In the genomic region with DNA sequence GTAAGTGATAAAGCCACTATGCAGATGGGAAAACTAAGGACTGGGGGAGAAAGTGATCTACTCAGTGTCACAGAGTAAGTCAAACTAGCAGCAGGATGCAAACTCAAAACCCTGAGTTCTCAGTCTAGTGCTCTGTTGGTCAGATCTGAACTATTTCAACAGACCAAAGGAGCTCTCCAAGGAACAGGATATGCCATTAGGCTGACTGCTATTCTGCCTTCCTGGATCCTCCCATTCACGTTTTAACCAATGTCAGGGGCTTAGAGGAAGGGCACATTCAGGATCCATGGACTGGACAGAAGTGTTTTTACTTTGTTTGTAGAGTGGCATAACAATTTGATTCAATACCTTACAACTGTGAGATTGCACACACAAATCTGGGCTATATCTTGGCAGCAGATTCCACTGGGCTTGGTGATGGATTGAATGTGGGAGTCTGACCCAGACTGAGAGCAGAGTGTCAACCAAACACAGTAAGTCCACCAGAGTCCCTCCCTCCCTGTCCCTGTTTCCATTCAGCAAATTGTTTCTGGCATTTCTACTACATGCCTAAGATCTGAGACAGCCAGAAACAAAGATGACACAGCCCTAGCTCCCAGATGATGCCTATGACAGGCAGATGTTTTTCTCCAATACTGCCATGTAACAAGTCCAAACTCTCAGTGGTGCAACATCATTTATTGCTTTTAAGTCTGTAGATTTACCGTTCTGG, we compare ENCODE assay signal across 17 cellular contexts.
DNase-seq lines count a peak whose midpoint lies in the region; ATAC-seq and TF ChIP-seq lines count a peak whose summit lies in the region.
"Had no signal": no experiment of that assay in that cellular context is flagged by ENCODE, and none has a peak within 500 bp of the region (broad histone marks: within the 10 kb centered on the region; RNA-seq: fewer than 3 reads in every experiment).

No MANE protein-coding gene starts in this region.

- peaks cover 12% of the 10 kb centered on the region for H3K9me3 Mint-ChIP-seq in activated T-helper 1 cell treated with anti-CD3 and anti-CD28 coated beads, Interleukin-12 subunit alpha, Interleukin-12 subunit beta, Interleukin-2, Interleukin-4 antibody, amounts not matched to agents 30 ng/mL and 10 ng/mL and 1 ng/mL, durations not matched to agents 14 hours and 24 hours and 36 hours

- H3K36me3 ChIP-seq in left lung (no peaks in the 10 kb centered on the region), sigmoid colon (no peaks in the 10 kb centered on the region)
- H3K36me3 ChIP-seq: cardiac muscle cell, esophagus muscularis mucosa, neutrophil had no signal

- no peaks in the 10 kb centered on the region for H3K27me3 Mint-ChIP-seq in activated T-helper 1 cell treated with anti-CD3 and anti-CD28 coated beads, Interleukin-12 subunit alpha, Interleukin-12 subunit beta, Interleukin-2, Interleukin-4 antibody, amounts not matched to agents 30 ng/mL and 10 ng/mL and 1 ng/mL, durations not matched to agents 14 hours and 24 hours and 36 hours (ENCODE audit: insufficient read depth)
- H3K27me3 Mint-ChIP-seq: stimulated activated naive CD8-positive, alpha-beta T cell treated with anti-CD3 and anti-CD28 coated beads, Interleukin-15, Interleukin-2, amounts not matched to agents 100 ng/mL and 50 ng/mL, for 24 hours had no signal

- H3K36me3 Mint-ChIP-seq in activated T-helper 1 cell treated with anti-CD3 and anti-CD28 coated beads, Interleukin-12 subunit alpha, Interleukin-12 subunit beta, Interleukin-2, Interleukin-4 antibody, amounts not matched to agents 30 ng/mL and 10 ng/mL and 1 ng/mL, durations not matched to agents 14 hours and 24 hours and 36 hours (ENCODE audit: low read depth), result no peaks in the 10 kb centered on the region

- no peak overlapping the region for H3K4me3 ChIP-seq in left lung
- H3K4me3 ChIP-seq in sigmoid colon, result no peak overlapping the region
- H3K4me3 ChIP-seq: cardiac muscle cell, esophagus muscularis mucosa had no signal

- H3K27me3 ChIP-seq in left lung (no peaks in the 10 kb centered on the region), sigmoid colon (no peaks in the 10 kb centered on the region)
- H3K27me3 ChIP-seq: cardiac muscle cell, esophagus muscularis mucosa, neutrophil had no signal

- WGBS in sigmoid colon, 2 donors, result 26 to 37% methylated on average over 2 of the region's 2 CpGs

- no peak for DNase-seq in Right ventricle myocardium inferior (ENCODE audit: missing footprints)
- DNase-seq in cardiac septum (ENCODE audit: low spot score), result no peak
- peak; percentile 84 for DNase-seq in dedifferentiated amniotic fluid mesenchymal stem cell (ENCODE audit: extremely low spot score)
- no peak for DNase-seq in left lung
- no peak for DNase-seq in activated T-helper 1 cell treated with anti-CD3 and anti-CD28 coated beads, Interleukin-12 subunit alpha, Interleukin-12 subunit beta, Interleukin-2, Interleukin-4 antibody, amounts not matched to agents 30 ng/mL and 10 ng/mL and 1 ng/mL, durations not matched to agents 14 hours and 24 hours and 36 hours (ENCODE audit: low spot score)
- no peak for DNase-seq in sigmoid colon
- no peak for DNase-seq in NCI-H1105 (lab: John Stamatoyannopoulos, UW)
- DNase-seq: 8988T; activated T-cell treated with anti-CD3 and anti-CD28 coated beads, Interleukin-2, amount 50 U/mL, for 1 hour; NCI-H524; SHP77 treated with DMSO at 0.1 percent for 48 hours had no signal

- ATAC-seq in Right ventricle myocardium inferior, result peak; percentile 55
- ATAC-seq in left lung, result peak; percentile 68
- ATAC-seq in GM19395 (IDR thresholded peaks at IDR 0.05; ENCODE audit: unreplicated experiment), result no peak

- H3K27ac ChIP-seq in left lung, result no peak overlapping the region
- peak overlapping the region in 1 of 4 donors; percentile 46 for H3K27ac ChIP-seq in sigmoid colon
- H3K27ac ChIP-seq: cardiac muscle cell, neutrophil, VCaP had no signal

- H3K4me1 ChIP-seq in left lung, result no peaks in the 10 kb centered on the region
- peaks cover 0 to 7% (median 0%) of the 10 kb centered on the region in 4 donors for H3K4me1 ChIP-seq in sigmoid colon

- no peak overlapping the region for H3K27ac Mint-ChIP-seq in activated T-helper 1 cell treated with anti-CD3 and anti-CD28 coated beads, Interleukin-12 subunit alpha, Interleukin-12 subunit beta, Interleukin-2, Interleukin-4 antibody, amounts not matched to agents 30 ng/mL and 10 ng/mL and 1 ng/mL, durations not matched to agents 14 hours and 24 hours and 36 hours
- H3K27ac Mint-ChIP-seq: stimulated activated naive CD8-positive, alpha-beta T cell treated with anti-CD3 and anti-CD28 coated beads, Interleukin-15, Interleukin-2, amounts not matched to agents 100 ng/mL and 50 ng/mL, for 24 hours had no signal

- peaks cover 0 to 4% of the 10 kb centered on the region in 2 donors for H3K9me3 ChIP-seq in left lung
- H3K9me3 ChIP-seq in sigmoid colon, result peaks cover 0 to 8% (median 1%) of the 10 kb centered on the region in 4 donors
- H3K9me3 ChIP-seq: neutrophil had no signal

- no peak for TF ChIP-seq CTCF in left lung (IDR thresholded peaks at IDR 0.05)
- no peak for TF ChIP-seq CTCF in sigmoid colon (IDR thresholded peaks at IDR 0.05)

- no peaks in the 10 kb centered on the region for H3K4me1 Mint-ChIP-seq in activated T-helper 1 cell treated with anti-CD3 and anti-CD28 coated beads, Interleukin-12 subunit alpha, Interleukin-12 subunit beta, Interleukin-2, Interleukin-4 antibody, amounts not matched to agents 30 ng/mL and 10 ng/mL and 1 ng/mL, durations not matched to agents 14 hours and 24 hours and 36 hours (ENCODE audit: low read depth)

- intact Hi-C loops in Right ventricle myocardium inferior (cut with DNase I), result no loop called here
- intact Hi-C loops in cardiac septum (cut with DNase I), result no loop called here
- intact Hi-C loops in left lung (cut with DNase I), result no loop called here
- intact Hi-C loops in activated T-helper 1 cell treated with anti-CD3 and anti-CD28 coated beads, Interleukin-12 subunit alpha, Interleukin-12 subunit beta, Interleukin-2, Interleukin-4 antibody, amounts not matched to agents 30 ng/mL and 10 ng/mL and 1 ng/mL, durations not matched to agents 14 hours and 24 hours and 36 hours (cut with micrococcal nuclease), result no loop called here
- intact Hi-C loops in sigmoid colon (cut with DNase I), result no loop called here

- no peak for TF ChIP-seq POLR2A in sigmoid colon (IDR thresholded peaks at IDR 0.05)

- no peak for TF ChIP-seq EP300 in sigmoid colon (IDR thresholded peaks at IDR 0.05)

- no peak overlapping the region for H3K4me3 Mint-ChIP-seq in activated T-helper 1 cell treated with anti-CD3 and anti-CD28 coated beads, Interleukin-12 subunit alpha, Interleukin-12 subunit beta, Interleukin-2, Interleukin-4 antibody, amounts not matched to agents 30 ng/mL and 10 ng/mL and 1 ng/mL, durations not matched to agents 14 hours and 24 hours and 36 hours
- H3K4me3 Mint-ChIP-seq: stimulated activated naive CD8-positive, alpha-beta T cell treated with anti-CD3 and anti-CD28 coated beads, Interleukin-15, Interleukin-2, amounts not matched to agents 100 ng/mL and 50 ng/mL, for 24 hours had no signal
